ENCODE assay signal across 1 cellular context in genomic region chr2:85421706-85422457, GRCh38.
A peak's percentile ranks its signal among the peaks of the same experiment; 100 is the strongest.
TF ChIP-seq lines count a peak whose summit lies in the region.

No MANE protein-coding gene starts in this region.

TF ChIP-seq in HepG2, 621 proteins besides CTCF, POLR2A, EP300 and RAD21 (continued from another document and continues in another):
- TF ChIP-seq ARID4A (CRISPR knock-in tag; IDR thresholded peaks at IDR 0.05; ENCODE audit: borderline replicate concordance), result 0 out of 2 replicates have a peak, but pooled peaks have one; percentile 46
- TF ChIP-seq FLYWCH1 (CRISPR knock-in tag; IDR thresholded peaks at IDR 0.05), result no peak
- no peak for TF ChIP-seq PAWR (CRISPR knock-in tag; IDR thresholded peaks at IDR 0.05; ENCODE audit: borderline replicate concordance)
- TF ChIP-seq ETV6 (CRISPR knock-in tag; conservative IDR thresholded peaks at IDR 0.05), result no peak
- no peak for TF ChIP-seq TCF7L2 (IDR thresholded peaks at IDR 0.05; ENCODE audit: low read depth, low read length)
- TF ChIP-seq ZFP36L1 (CRISPR knock-in tag; IDR thresholded peaks at IDR 0.05), result peak; percentile 17; the same call in 1 of the 2 replicates
- TF ChIP-seq ZNF274 (CRISPR knock-in tag; IDR thresholded peaks at IDR 0.05), result no peak
- no peak for TF ChIP-seq ZNF143 (CRISPR knock-in tag; IDR thresholded peaks at IDR 0.05)
- no peak for TF ChIP-seq ZNF335 (CRISPR knock-in tag; IDR thresholded peaks at IDR 0.05)
- TF ChIP-seq ZBTB20 (CRISPR knock-in tag; IDR thresholded peaks at IDR 0.05; ENCODE audit: borderline replicate concordance, low read depth), result no peak
- TF ChIP-seq IRF9 (CRISPR knock-in tag; IDR thresholded peaks at IDR 0.05; ENCODE audit: borderline replicate concordance), result peak; percentile 88; the same call in 1 of the 2 replicates
- TF ChIP-seq NRL (CRISPR knock-in tag; IDR thresholded peaks at IDR 0.05; ENCODE audit: borderline replicate concordance), result no peak
- TF ChIP-seq ZNF256 (CRISPR knock-in tag; conservative IDR thresholded peaks at IDR 0.05), result no peak
- no peak for TF ChIP-seq CHD2 (IDR thresholded peaks at IDR 0.05; ENCODE audit: low read depth, low read length)
- no peak for TF ChIP-seq CREM (IDR thresholded peaks at IDR 0.05)
- TF ChIP-seq CREM (CRISPR knock-in tag; IDR thresholded peaks at IDR 0.05), result no peak
- peak; percentile 9; the same call in 1 of the 2 replicates for TF ChIP-seq AHR (CRISPR knock-in tag; IDR thresholded peaks at IDR 0.05)
- 0 out of 2 replicates have a peak, but pooled peaks have one; percentile 7 for TF ChIP-seq GFI1 (CRISPR knock-in tag; IDR thresholded peaks at IDR 0.05; ENCODE audit: borderline replicate concordance)
- TF ChIP-seq, protein P1, sequence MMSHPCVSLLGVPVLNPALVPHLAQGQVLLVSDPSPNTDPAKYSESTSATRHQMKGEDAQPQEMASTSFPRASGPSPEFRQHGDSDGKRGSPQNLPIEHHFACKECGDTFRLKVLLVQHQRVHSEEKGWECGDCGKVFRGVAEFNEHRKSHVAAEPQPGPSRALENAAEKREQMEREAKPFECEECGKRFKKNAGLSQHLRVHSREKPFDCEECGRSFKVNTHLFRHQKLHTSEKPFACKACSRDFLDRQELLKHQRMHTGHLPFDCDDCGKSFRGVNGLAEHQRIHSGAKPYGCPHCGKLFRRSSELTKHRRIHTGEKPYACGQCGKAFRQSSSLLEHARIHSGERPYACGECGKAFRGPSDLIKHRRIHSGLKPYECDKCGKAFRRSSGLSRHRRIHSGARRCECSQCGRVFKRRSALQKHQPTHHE (CRISPR knock-in tag; IDR thresholded peaks at IDR 0.05; ENCODE audit: borderline replicate concordance), result peak; percentile 8; the same call in 1 of the 2 replicates
- peak; percentile 5; the same call in 1 of the 2 replicates for TF ChIP-seq KMT2A (CRISPR knock-in tag; IDR thresholded peaks at IDR 0.05)
- no peak for TF ChIP-seq ZBTB4 (CRISPR knock-in tag; IDR thresholded peaks at IDR 0.05; ENCODE audit: borderline replicate concordance)
- TF ChIP-seq NCOR1 (IDR thresholded peaks at IDR 0.05; ENCODE audit: borderline replicate concordance, low read length), result no peak
- no peak for TF ChIP-seq TOPORS (CRISPR knock-in tag; IDR thresholded peaks at IDR 0.05)
- TF ChIP-seq, protein P2, sequence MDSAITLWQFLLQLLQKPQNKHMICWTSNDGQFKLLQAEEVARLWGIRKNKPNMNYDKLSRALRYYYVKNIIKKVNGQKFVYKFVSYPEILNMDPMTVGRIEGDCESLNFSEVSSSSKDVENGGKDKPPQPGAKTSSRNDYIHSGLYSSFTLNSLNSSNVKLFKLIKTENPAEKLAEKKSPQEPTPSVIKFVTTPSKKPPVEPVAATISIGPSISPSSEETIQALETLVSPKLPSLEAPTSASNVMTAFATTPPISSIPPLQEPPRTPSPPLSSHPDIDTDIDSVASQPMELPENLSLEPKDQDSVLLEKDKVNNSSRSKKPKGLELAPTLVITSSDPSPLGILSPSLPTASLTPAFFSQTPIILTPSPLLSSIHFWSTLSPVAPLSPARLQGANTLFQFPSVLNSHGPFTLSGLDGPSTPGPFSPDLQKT (CRISPR knock-in tag; IDR thresholded peaks at IDR 0.05; ENCODE audit: borderline replicate concordance), result no peak
- 0 out of 4 replicates have a peak, but pooled peaks of 1 of the 2 experiments have one; percentile 11 for TF ChIP-seq KLF16 (CRISPR knock-in tag; IDR thresholded peaks at IDR 0.05)
- no peak for TF ChIP-seq ZNF576 (CRISPR knock-in tag; IDR thresholded peaks at IDR 0.05)
- no peak for TF ChIP-seq MYPOP (CRISPR knock-in tag; IDR thresholded peaks at IDR 0.05)
- TF ChIP-seq, protein P3, sequence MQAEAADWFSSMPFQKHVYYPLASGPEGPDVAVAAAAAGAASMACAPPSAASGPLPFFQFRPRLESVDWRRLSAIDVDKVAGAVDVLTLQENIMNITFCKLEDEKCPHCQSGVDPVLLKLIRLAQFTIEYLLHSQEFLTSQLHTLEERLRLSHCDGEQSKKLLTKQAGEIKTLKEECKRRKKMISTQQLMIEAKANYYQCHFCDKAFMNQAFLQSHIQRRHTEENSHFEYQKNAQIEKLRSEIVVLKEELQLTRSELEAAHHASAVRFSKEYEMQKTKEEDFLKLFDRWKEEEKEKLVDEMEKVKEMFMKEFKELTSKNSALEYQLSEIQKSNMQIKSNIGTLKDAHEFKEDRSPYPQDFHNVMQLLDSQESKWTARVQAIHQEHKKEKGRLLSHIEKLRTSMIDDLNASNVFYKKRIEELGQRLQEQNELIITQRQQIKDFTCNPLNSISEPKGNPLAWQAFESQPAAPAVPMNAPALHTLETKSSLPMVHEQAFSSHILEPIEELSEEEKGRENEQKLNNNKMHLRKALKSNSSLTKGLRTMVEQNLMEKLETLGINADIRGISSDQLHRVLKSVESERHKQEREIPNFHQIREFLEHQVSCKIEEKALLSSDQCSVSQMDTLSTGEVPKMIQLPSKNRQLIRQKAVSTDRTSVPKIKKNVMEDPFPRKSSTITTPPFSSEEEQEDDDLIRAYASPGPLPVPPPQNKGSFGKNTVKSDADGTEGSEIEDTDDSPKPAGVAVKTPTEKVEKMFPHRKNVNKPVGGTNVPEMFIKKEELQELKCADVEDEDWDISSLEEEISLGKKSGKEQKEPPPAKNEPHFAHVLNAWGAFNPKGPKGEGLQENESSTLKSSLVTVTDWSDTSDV (CRISPR knock-in tag; IDR thresholded peaks at IDR 0.05), result 0 out of 2 replicates have a peak, but pooled peaks have one; percentile 21
- 0 out of 2 replicates have a peak, but pooled peaks have one; percentile 7 for TF ChIP-seq KDM3A (CRISPR knock-in tag; IDR thresholded peaks at IDR 0.05; ENCODE audit: low read depth)
- no peak for TF ChIP-seq ZNF431 (CRISPR knock-in tag; IDR thresholded peaks at IDR 0.05; ENCODE audit: borderline replicate concordance, low read depth)
- TF ChIP-seq, protein P4, sequence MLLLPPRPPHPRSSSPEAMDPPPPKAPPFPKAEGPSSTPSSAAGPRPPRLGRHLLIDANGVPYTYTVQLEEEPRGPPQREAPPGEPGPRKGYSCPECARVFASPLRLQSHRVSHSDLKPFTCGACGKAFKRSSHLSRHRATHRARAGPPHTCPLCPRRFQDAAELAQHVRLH (CRISPR knock-in tag; IDR thresholded peaks at IDR 0.05; ENCODE audit: borderline replicate concordance, low read depth), result peak; percentile 5; the same call in 1 of the 2 replicates
- no peak for TF ChIP-seq EED (CRISPR knock-in tag; IDR thresholded peaks at IDR 0.05)
- TF ChIP-seq ZNF749 (CRISPR knock-in tag; IDR thresholded peaks at IDR 0.05; ENCODE audit: borderline replicate concordance), result no peak; the same call in 1 of the 2 replicates
- TF ChIP-seq GLI4 (CRISPR knock-in tag; IDR thresholded peaks at IDR 0.05; ENCODE audit: borderline replicate concordance), result no peak
- TF ChIP-seq, protein P5, sequence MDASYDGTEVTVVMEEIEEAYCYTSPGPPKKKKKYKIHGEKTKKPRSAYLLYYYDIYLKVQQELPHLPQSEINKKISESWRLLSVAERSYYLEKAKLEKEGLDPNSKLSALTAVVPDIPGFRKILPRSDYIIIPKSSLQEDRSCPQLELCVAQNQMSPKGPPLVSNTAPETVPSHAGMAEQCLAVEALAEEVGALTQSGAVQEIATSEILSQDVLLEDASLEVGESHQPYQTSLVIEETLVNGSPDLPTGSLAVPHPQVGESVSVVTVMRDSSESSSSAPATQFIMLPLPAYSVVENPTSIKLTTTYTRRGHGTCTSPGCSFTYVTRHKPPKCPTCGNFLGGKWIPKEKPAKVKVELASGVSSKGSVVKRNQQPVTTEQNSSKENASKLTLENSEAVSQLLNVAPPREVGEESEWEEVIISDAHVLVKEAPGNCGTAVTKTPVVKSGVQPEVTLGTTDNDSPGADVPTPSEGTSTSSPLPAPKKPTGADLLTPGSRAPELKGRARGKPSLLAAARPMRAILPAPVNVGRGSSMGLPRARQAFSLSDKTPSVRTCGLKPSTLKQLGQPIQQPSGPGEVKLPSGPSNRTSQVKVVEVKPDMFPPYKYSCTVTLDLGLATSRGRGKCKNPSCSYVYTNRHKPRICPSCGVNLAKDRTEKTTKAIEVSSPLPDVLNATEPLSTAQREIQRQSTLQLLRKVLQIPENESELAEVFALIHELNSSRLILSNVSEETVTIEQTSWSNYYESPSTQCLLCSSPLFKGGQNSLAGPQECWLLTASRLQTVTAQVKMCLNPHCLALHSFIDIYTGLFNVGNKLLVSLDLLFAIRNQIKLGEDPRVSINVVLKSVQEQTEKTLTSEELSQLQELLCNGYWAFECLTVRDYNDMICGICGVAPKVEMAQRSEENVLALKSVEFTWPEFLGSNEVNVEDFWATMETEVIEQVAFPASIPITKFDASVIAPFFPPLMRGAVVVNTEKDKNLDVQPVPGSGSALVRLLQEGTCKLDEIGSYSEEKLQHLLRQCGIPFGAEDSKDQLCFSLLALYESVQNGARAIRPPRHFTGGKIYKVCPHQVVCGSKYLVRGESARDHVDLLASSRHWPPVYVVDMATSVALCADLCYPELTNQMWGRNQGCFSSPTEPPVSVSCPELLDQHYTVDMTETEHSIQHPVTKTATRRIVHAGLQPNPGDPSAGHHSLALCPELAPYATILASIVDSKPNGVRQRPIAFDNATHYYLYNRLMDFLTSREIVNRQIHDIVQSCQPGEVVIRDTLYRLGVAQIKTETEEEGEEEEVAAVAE (CRISPR knock-in tag; IDR thresholded peaks at IDR 0.05; ENCODE audit: borderline replicate concordance), result no peak
- 0 out of 2 replicates have a peak, but pooled peaks have one; percentile 82 for TF ChIP-seq SAFB2 (CRISPR knock-in tag; IDR thresholded peaks at IDR 0.05; ENCODE audit: borderline replicate concordance, low read depth)
- TF ChIP-seq ZBTB1 (CRISPR knock-in tag; IDR thresholded peaks at IDR 0.05; ENCODE audit: borderline replicate concordance), result no peak
- peak; percentile 17; the same call in 1 of the 2 replicates for TF ChIP-seq ZNF746 (CRISPR knock-in tag; IDR thresholded peaks at IDR 0.05)
- peak; percentile 3; the same call in 1 of the 2 replicates for TF ChIP-seq NR2C2 (CRISPR knock-in tag; IDR thresholded peaks at IDR 0.05; ENCODE audit: borderline replicate concordance)
- no peak for TF ChIP-seq HOXA9 (CRISPR knock-in tag; IDR thresholded peaks at IDR 0.05; ENCODE audit: borderline replicate concordance)
- TF ChIP-seq NFE2L1 (CRISPR knock-in tag; IDR thresholded peaks at IDR 0.05; ENCODE audit: borderline replicate concordance), result no peak
- TF ChIP-seq ZNF121 (CRISPR knock-in tag; IDR thresholded peaks at IDR 0.05), result peak; percentile 52; the same call in 1 of the 2 replicates
